36 cellular contexts compared by ENCODE assay signal in the genomic region with DNA sequence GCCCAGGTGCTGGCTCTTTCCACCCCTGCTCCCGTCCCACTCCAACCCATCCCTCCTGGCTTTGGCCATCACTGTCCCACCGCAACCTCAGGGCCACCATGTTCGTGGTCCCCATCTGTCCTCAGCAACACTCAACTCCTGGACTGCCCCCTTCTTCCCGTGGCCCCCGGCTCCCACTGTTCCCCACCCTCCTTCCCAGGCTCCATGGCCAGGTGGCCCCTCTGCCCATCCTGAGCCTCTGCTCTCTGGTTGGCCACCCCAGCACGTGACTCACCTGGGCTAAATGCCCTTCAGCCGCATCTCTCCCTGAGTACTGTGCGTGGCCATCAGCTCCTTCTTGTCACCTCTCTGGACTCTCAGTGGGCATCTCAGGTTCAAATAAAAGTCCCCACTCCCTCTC. TPM values are rescaled to one million over a fixed set of nuclear protein-coding genes. Genes with fewer than 3 reads are reported as not detected.
"Had no signal": no experiment of that assay in that cellular context is flagged by ENCODE, and none has a peak within 500 bp of the region (broad histone marks: within the 10 kb centered on the region; RNA-seq: fewer than 3 reads in every experiment).

No MANE protein-coding gene starts in this region.

- H3K27ac ChIP-seq: adrenal gland, ascending aorta, breast epithelium, cardiac muscle cell, coronary artery, dorsolateral prefrontal cortex, esophagus muscularis mucosa, foreskin keratinocyte, gastrocnemius medialis, heart left ventricle had no signal

- H3K36me3 ChIP-seq: adrenal gland, ascending aorta, breast epithelium, cardiac muscle cell, esophagus muscularis mucosa, gastrocnemius medialis, heart left ventricle had no signal

- H3K4me1 ChIP-seq: adrenal gland, ascending aorta, breast epithelium, esophagus muscularis mucosa, foreskin keratinocyte, gastrocnemius medialis, heart left ventricle had no signal

- H3K4me1 Mint-ChIP-seq: activated CD4-positive, alpha-beta T cell treated with anti-CD3 and anti-CD28 coated beads for 36 hours; activated CD4-positive, alpha-beta T cell treated with anti-CD3 and anti-CD28 coated beads, Interleukin-2, amount 10 ng/mL, durations not matched to agents 24 days and 14 days; activated CD8-positive, alpha-beta memory T cell treated with anti-CD3 and anti-CD28 coated beads, Interleukin-2, amount 10 ng/mL, durations not matched to agents 7 days and 5 days; activated naive CD4-positive, alpha-beta T cell treated with anti-CD3 and anti-CD28 coated beads, Interleukin-2, amount 50 U/mL, for 24 hours; activated naive CD8-positive, alpha-beta T cell treated with anti-CD3 and anti-CD28 coated beads for 36 hours; activated naive CD8-positive, alpha-beta T cell treated with anti-CD3 and anti-CD28 coated beads, Interleukin-2, amount 50 U/mL, for 24 hours had no signal

- DNase-seq: activated CD4-positive, alpha-beta memory T cell treated with anti-CD3 and anti-CD28 coated beads for 36 hours; activated CD4-positive, alpha-beta T cell treated with anti-CD3 and anti-CD28 coated beads for 36 hours; activated CD4-positive, alpha-beta T cell treated with anti-CD3 and anti-CD28 coated beads, Interleukin-2, amount 10 ng/mL, durations not matched to agents 24 days and 14 days; activated CD4-positive, CD25-positive, alpha-beta regulatory T cell; activated CD4-positive, CD25-positive, alpha-beta regulatory T cell treated with anti-CD3 and anti-CD28 coated beads, Interleukin-2, amount 50 U/mL, for 72 hours; activated CD8-positive, alpha-beta memory T cell treated with anti-CD3 and anti-CD28 coated beads, Interleukin-2, amount 10 ng/mL, durations not matched to agents 7 days and 5 days; activated CD8-positive, alpha-beta memory T cell treated with anti-CD3 and anti-CD28 coated beads, Interleukin-2, amount 50 U/mL, for 4 hours; activated CD8-positive, alpha-beta T cell treated with anti-CD3 and anti-CD28 coated beads, Interleukin-2, amount 10 ng/mL, durations not matched to agents 7 days and 5 days; activated effector memory CD4-positive, alpha-beta T cell treated with anti-CD3 and anti-CD28 coated beads, Interleukin-2, amount 50 U/mL, for 16 hours; activated naive CD4-positive, alpha-beta T cell treated with anti-CD3 and anti-CD28 coated beads for 36 hours; activated naive CD8-positive, alpha-beta T cell treated with anti-CD3 and anti-CD28 coated beads for 36 hours; activated naive CD8-positive, alpha-beta T cell treated with anti-CD3 and anti-CD28 coated beads, Interleukin-2, amount 50 U/mL, for 24 hours; activated T-cell treated with anti-CD3 and anti-CD28 coated beads, Interleukin-2, amount 50 U/mL, for 1 hour; activated T-cell treated with anti-CD3 and anti-CD28 coated beads, Interleukin-2, amount 50 U/mL, for 48 hours; adrenal gland; amygdala; central memory CD4-positive, alpha-beta T cell; cerebellar nuclear complex; dorsolateral prefrontal cortex; effector memory CD4-positive, alpha-beta T cell; erythroblast; foreskin keratinocyte; gastrocnemius medialis; glutamatergic neuron; heart left ventricle; T-helper 2 cell had no signal

- H3K9me3 ChIP-seq: adrenal gland, ascending aorta, breast epithelium, esophagus muscularis mucosa, gastrocnemius medialis, heart left ventricle had no signal

- H3K27me3 ChIP-seq: ascending aorta had no signal

- H3K27ac Mint-ChIP-seq: activated CD4-positive, alpha-beta memory T cell treated with anti-CD3 and anti-CD28 coated beads for 36 hours; activated CD4-positive, alpha-beta T cell treated with anti-CD3 and anti-CD28 coated beads for 36 hours; activated CD4-positive, alpha-beta T cell treated with anti-CD3 and anti-CD28 coated beads, Interleukin-2, amount 10 ng/mL, durations not matched to agents 24 days and 14 days; activated CD8-positive, alpha-beta memory T cell treated with anti-CD3 and anti-CD28 coated beads, Interleukin-2, amount 10 ng/mL, durations not matched to agents 7 days and 5 days; activated CD8-positive, alpha-beta T cell treated with anti-CD3 and anti-CD28 coated beads, Interleukin-2, amount 10 ng/mL, durations not matched to agents 7 days and 5 days; activated naive CD4-positive, alpha-beta T cell treated with anti-CD3 and anti-CD28 coated beads for 36 hours; activated naive CD4-positive, alpha-beta T cell treated with anti-CD3 and anti-CD28 coated beads, Interleukin-2, amount 50 U/mL, for 24 hours; activated naive CD8-positive, alpha-beta T cell treated with anti-CD3 and anti-CD28 coated beads for 36 hours; activated naive CD8-positive, alpha-beta T cell treated with anti-CD3 and anti-CD28 coated beads, Interleukin-2, amount 50 U/mL, for 24 hours; activated T-helper 1 cell treated with anti-CD3 and anti-CD28 coated beads, Interleukin-12 subunit alpha, Interleukin-12 subunit beta, Interleukin-2, Interleukin-4 antibody, amounts not matched to agents 30 ng/mL and 10 ng/mL and 1 ng/mL, durations not matched to agents 14 hours and 24 hours and 36 hours; activated T-helper 2 cell treated with anti-CD3 and anti-CD28 coated beads, Interferon-gamma antibody, Interleukin-2, Interleukin-4, amounts not matched to agents 10 μg/mL and 5 μg/mL and 100 μg/mL, durations not matched to agents 14 hours and 24 hours and 36 hours; brain; dendritic cell treated with granulocyte-macrophage colony-stimulating factor and Interleukin-4, amounts not matched to agents 40 ng/mL and 50 ng/mL, for 4 days had no signal

- H3K4me3 Mint-ChIP-seq: activated CD4-positive, alpha-beta memory T cell treated with anti-CD3 and anti-CD28 coated beads for 36 hours; activated CD4-positive, alpha-beta T cell treated with anti-CD3 and anti-CD28 coated beads for 36 hours; activated CD4-positive, alpha-beta T cell treated with anti-CD3 and anti-CD28 coated beads, Interleukin-2, amount 10 ng/mL, durations not matched to agents 24 days and 14 days; activated CD8-positive, alpha-beta memory T cell treated with anti-CD3 and anti-CD28 coated beads, Interleukin-2, amount 10 ng/mL, durations not matched to agents 7 days and 5 days; activated CD8-positive, alpha-beta T cell treated with anti-CD3 and anti-CD28 coated beads, Interleukin-2, amount 10 ng/mL, durations not matched to agents 7 days and 5 days; activated naive CD4-positive, alpha-beta T cell treated with anti-CD3 and anti-CD28 coated beads for 36 hours; activated naive CD4-positive, alpha-beta T cell treated with anti-CD3 and anti-CD28 coated beads, Interleukin-2, amount 50 U/mL, for 24 hours; activated naive CD8-positive, alpha-beta T cell treated with anti-CD3 and anti-CD28 coated beads for 36 hours; activated naive CD8-positive, alpha-beta T cell treated with anti-CD3 and anti-CD28 coated beads, Interleukin-2, amount 50 U/mL, for 24 hours; activated T-helper 1 cell treated with anti-CD3 and anti-CD28 coated beads, Interleukin-12 subunit alpha, Interleukin-12 subunit beta, Interleukin-2, Interleukin-4 antibody, amounts not matched to agents 30 ng/mL and 10 ng/mL and 1 ng/mL, durations not matched to agents 14 hours and 24 hours and 36 hours; brain; dendritic cell treated with granulocyte-macrophage colony-stimulating factor and Interleukin-4, amounts not matched to agents 40 ng/mL and 50 ng/mL, for 4 days had no signal

- H3K36me3 Mint-ChIP-seq: activated CD4-positive, alpha-beta memory T cell treated with anti-CD3 and anti-CD28 coated beads for 36 hours; activated CD8-positive, alpha-beta memory T cell treated with anti-CD3 and anti-CD28 coated beads, Interleukin-2, amount 10 ng/mL, durations not matched to agents 7 days and 5 days; activated naive CD4-positive, alpha-beta T cell treated with anti-CD3 and anti-CD28 coated beads, Interleukin-2, amount 50 U/mL, for 24 hours; activated naive CD8-positive, alpha-beta T cell treated with anti-CD3 and anti-CD28 coated beads for 36 hours; brain had no signal

- H3K9me3 Mint-ChIP-seq: activated naive CD4-positive, alpha-beta T cell treated with anti-CD3 and anti-CD28 coated beads, Interleukin-2, amount 50 U/mL, for 24 hours; activated naive CD8-positive, alpha-beta T cell treated with anti-CD3 and anti-CD28 coated beads for 36 hours; activated naive CD8-positive, alpha-beta T cell treated with anti-CD3 and anti-CD28 coated beads, Interleukin-2, amount 50 U/mL, for 24 hours had no signal

- H3K4me3 ChIP-seq: adrenal gland, ascending aorta, breast epithelium, cardiac muscle cell, coronary artery, dorsolateral prefrontal cortex, esophagus muscularis mucosa, gastrocnemius medialis, heart left ventricle had no signal

- ATAC-seq: activated CD4-positive, alpha-beta T cell treated with anti-CD3 and anti-CD28 coated beads for 36 hours; activated CD8-positive, alpha-beta memory T cell treated with anti-CD3 and anti-CD28 coated beads, Interleukin-2, amount 10 ng/mL, durations not matched to agents 7 days and 5 days; activated CD8-positive, alpha-beta T cell treated with anti-CD3 and anti-CD28 coated beads, Interleukin-2, amount 10 ng/mL, durations not matched to agents 7 days and 5 days; activated naive CD8-positive, alpha-beta T cell treated with anti-CD3 and anti-CD28 coated beads, Interleukin-2, amount 50 U/mL, for 24 hours; foreskin keratinocyte; gastrocnemius medialis; heart left ventricle had no signal

RNA-seq across cellular contexts. Expression of a gene that starts 41.6 kb away (rescaled TPM):
- total RNA-seq: activated CD4-positive, alpha-beta memory T cell treated with anti-CD3 and anti-CD28 coated beads for 36 hours; activated CD4-positive, alpha-beta T cell treated with anti-CD3 and anti-CD28 coated beads for 36 hours; activated naive CD4-positive, alpha-beta T cell treated with anti-CD3 and anti-CD28 coated beads for 36 hours; ascending aorta had no signal
